Comparison of ENCODE assay signal across 8 cellular contexts in the genomic region with DNA sequence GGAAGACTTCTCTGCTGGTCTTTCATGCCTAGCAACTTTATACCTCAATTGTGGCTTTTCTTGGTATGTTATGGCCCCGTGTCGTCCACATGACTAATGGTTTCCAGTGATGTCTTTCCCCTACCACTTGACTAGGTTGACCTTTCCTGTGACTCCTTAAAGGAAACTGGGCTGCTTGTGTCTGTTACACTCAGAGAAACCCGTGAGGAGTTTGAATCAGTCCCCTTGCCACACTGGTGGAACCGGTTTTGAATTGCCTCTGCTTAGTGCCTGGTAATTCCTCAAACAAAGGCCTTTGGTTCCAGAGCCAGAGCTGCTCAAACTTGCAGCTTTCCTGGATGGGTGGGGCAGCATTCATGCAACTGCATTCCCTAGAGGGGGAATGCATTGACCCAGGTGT. TPM values are rescaled to one million over a fixed set of nuclear protein-coding genes. Genes with fewer than 3 reads are reported as not detected.
DNase-seq lines count a peak whose midpoint lies in the region; ATAC-seq and TF ChIP-seq lines count a peak whose summit lies in the region.

No MANE protein-coding gene starts in this region.

- H3K27me3 ChIP-seq in BJ (ENCODE audit: control insufficient read depth, insufficient read depth, low read length) (no peaks in the 10 kb centered on the region), suprapubic skin (no peaks in the 10 kb centered on the region)

- no peaks in the 10 kb centered on the region for H3K36me3 ChIP-seq in BJ (ENCODE audit: control insufficient read depth, insufficient read depth, low read length)
- H3K36me3 ChIP-seq in suprapubic skin, result no peaks in the 10 kb centered on the region

- no peak for TF ChIP-seq POLR2A in suprapubic skin (IDR thresholded peaks at IDR 0.05)

- no peaks in the 10 kb centered on the region for H3K9me3 ChIP-seq in suprapubic skin

- TF ChIP-seq EP300 in suprapubic skin (IDR thresholded peaks at IDR 0.05), result no peak

- peak overlapping the region; percentile 90 for H3K27ac ChIP-seq in suprapubic skin

- TF ChIP-seq CTCF in BJ (IDR thresholded peaks at IDR 0.05; ENCODE audit: insufficient read depth, low read depth, low read length), result no peak
- no peak for TF ChIP-seq CTCF in suprapubic skin (IDR thresholded peaks at IDR 0.05)

- POLR2A ChIA-PET in BJ (lab: Charles Lee), result no interaction called here

- H3K4me1 ChIP-seq in suprapubic skin, result peaks cover 34% of the 10 kb centered on the region

- CTCF ChIA-PET in BJ (lab: Yijun Ruan, JAX), result interaction anchor here (0.6 to 3.2 kb wide), 5 partner anchors 11 to 547 kb away, joined by 3 to 24 read pairs (median 5); no protein-coding TSS in a partner anchor

- WGBS in suprapubic skin, result 40% methylated on average over 4 of the region's 4 CpGs

- H3K4me3 ChIP-seq in BJ (ENCODE audit: low read depth, low read length) (no peak overlapping the region), suprapubic skin (no peak overlapping the region)

- DNase-seq in BJ (ENCODE audit: low read depth) (peak; percentile 53), RKO (ENCODE audit: low spot score) (peak; percentile 55), glomerular visceral epithelial cell (ENCODE audit: extremely low spot score) (peak; percentile 53), suprapubic skin (ENCODE audit: low spot score in 2 of 2) (peak in 1 of 2 donors; percentile 79), cerebellar nuclear complex (lab: John Stamatoyannopoulos, UW) (no peak)
- no peak for DNase-seq in activated CD4-positive, alpha-beta T cell treated with anti-CD3 and anti-CD28 coated beads for 4 hours

- ATAC-seq in HG02571 (IDR thresholded peaks at IDR 0.05; ENCODE audit: unreplicated experiment) (peak; percentile 22), GM18907 (IDR thresholded peaks at IDR 0.05; ENCODE audit: unreplicated experiment) (no peak)

RNA-seq across cellular contexts. Expression of a gene that starts 21.9 kb away (rescaled TPM):
- not detected in 2 replicates for polyA plus RNA-seq in BJ (2011; rRNA removed)
- polyA minus RNA-seq in BJ (2011; rRNA and poly(A)+ RNA removed), result not detected in 2 replicates
- under 1 TPM in 3 of 4 donors, not detected in 1; 0.13 to 0.56 (median 0.23) TPM for total RNA-seq in suprapubic skin

RNA-seq across cellular contexts. Expression of a gene that starts 44.2 kb away (rescaled TPM):
- polyA plus RNA-seq in BJ (2011; rRNA removed), result 7.3 and 17.3 TPM in 2 replicates
- 3.6 TPM in 2 replicates for polyA minus RNA-seq in BJ (2011; rRNA and poly(A)+ RNA removed)
- total RNA-seq in suprapubic skin, result 10 to 100 TPM in 3 of 4 donors, 1 to 10 TPM in 1; 7.9 to 15.6 (median 13.2) TPM

Comparison
In these comparisons a context has a peak if more than half of its experiments do, and no peak if none do; other contexts are left out.
1. DNase-seq: peak in BJ (single experiment), RKO (single experiment) and glomerular visceral epithelial cell (single experiment); none in cerebellar nuclear complex (0 of 2) and activated CD4-positive, alpha-beta T cell treated with anti-CD3 and anti-CD28 coated beads for 4 hours (0 of 2).